ENCODE assay signal across 9 cellular contexts in genomic region chr2:232988444-232988843, GRCh38. TPM values are rescaled to one million over a fixed set of nuclear protein-coding genes. Genes with fewer than 3 reads are reported as not detected.
DNase-seq lines count a peak whose midpoint lies in the region; ATAC-seq and TF ChIP-seq lines count a peak whose summit lies in the region.
"Had no signal": no experiment of that assay in that cellular context is flagged by ENCODE, and none has a peak within 500 bp of the region (broad histone marks: within the 10 kb centered on the region; RNA-seq: fewer than 3 reads in every experiment).

No MANE protein-coding gene starts in this region.

- WGBS in suprapubic skin, result 35% methylated on average over 5 of the region's 5 CpGs

- ATAC-seq in HG03469 (IDR thresholded peaks at IDR 0.05; ENCODE audit: unreplicated experiment) (no peak), GM21528 (IDR thresholded peaks at IDR 0.05; ENCODE audit: low FRiP score, unreplicated experiment) (no peak)
- ATAC-seq: T-cell had no signal

- TF ChIP-seq CTCF in suprapubic skin (IDR thresholded peaks at IDR 0.05), result no peak

- TF ChIP-seq EP300 in suprapubic skin (IDR thresholded peaks at IDR 0.05), result no peak

- peak overlapping the region; percentile 47 for H3K27ac ChIP-seq in suprapubic skin

- no peaks in the 10 kb centered on the region for H3K27me3 ChIP-seq in suprapubic skin

- no peak for TF ChIP-seq POLR2A in suprapubic skin (IDR thresholded peaks at IDR 0.05)

- H3K4me1 ChIP-seq in suprapubic skin, result peaks cover 14% of the 10 kb centered on the region

- DNase-seq in SIG-M5 treated with dmso at 0.1 percent for 504 hours (lab: John Stamatoyannopoulos, UW; ENCODE audit: unreplicated experiment) (peak; percentile 38), SIG-M5 (lab: John Stamatoyannopoulos, UW) (no peak), SW480 (ENCODE audit: low spot score) (peak; percentile 95), glomerular visceral epithelial cell (ENCODE audit: extremely low spot score) (peak; percentile 94), suprapubic skin (ENCODE audit: low spot score in 2 of 2) (peak in 1 of 2 donors; percentile 59), Ammon's horn (ENCODE audit: low spot score) (no peak)
- DNase-seq: T-cell had no signal

- H3K4me3 ChIP-seq in suprapubic skin, result no peak overlapping the region

- H3K36me3 ChIP-seq in suprapubic skin, result no peaks in the 10 kb centered on the region

- no peaks in the 10 kb centered on the region for H3K9me3 ChIP-seq in suprapubic skin

RNA-seq across cellular contexts. Expression of gene NGEF, which starts 24.6 kb away (rescaled TPM):
- 10 to 100 TPM; 14.4 to 25.0 (median 17.9) TPM for total RNA-seq in suprapubic skin

RNA-seq across cellular contexts. Expression of gene NEU2, which starts 44.0 kb away (rescaled TPM):
- 10 to 100 TPM in 1 of 4 donors, 1 to 10 TPM in 3; 1.7 to 19.9 (median 5.8) TPM for total RNA-seq in suprapubic skin
- total RNA-seq: T-cell had no signal

Comparison
In these comparisons a context has a peak if more than half of its experiments do, and no peak if none do; other contexts are left out.
1. DNase-seq: peak in SIG-M5 treated with dmso at 0.1 percent for 504 hours (single experiment), SW480 (single experiment) and glomerular visceral epithelial cell (single experiment); none in SIG-M5 (single experiment) and Ammon's horn (single experiment).